In the genomic region with DNA sequence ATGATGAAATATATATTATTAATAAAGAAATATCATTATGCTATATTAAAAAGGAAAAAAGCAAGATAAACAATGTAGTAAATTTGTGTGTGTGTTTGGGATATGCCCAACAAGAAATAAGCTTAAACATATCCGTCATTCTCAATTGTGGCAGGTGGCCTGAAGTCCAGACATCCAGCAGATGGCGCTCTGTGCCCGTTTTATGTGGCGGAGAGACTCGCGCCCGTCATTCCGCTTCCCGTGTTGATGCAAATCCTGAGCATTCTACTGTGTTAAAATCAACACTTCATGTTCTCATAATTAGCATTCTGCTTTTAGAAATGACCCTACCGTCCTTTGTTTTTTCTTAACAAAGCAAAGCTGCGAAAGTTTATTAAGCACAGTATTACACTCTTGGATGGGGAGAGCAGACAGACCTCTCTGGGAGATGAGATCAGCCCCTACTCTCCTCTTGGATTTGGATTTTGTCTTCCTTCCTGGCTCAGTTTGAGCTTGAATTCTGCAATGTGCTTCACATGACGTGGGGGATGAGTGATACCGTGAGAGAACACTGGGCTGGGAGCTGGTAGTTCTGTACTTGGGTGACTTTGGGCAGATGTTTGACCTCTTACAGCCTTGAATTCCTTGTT, we compare ENCODE assay signal across 8 cellular contexts.
A peak's percentile ranks its signal among the peaks of the same experiment; 100 is the strongest.
DNase-seq lines count a peak whose midpoint lies in the region; ATAC-seq and TF ChIP-seq lines count a peak whose summit lies in the region.

No MANE protein-coding gene starts in this region.

- H3K9ac ChIP-seq in OCI-LY3 (ENCODE audit: low read length) = 0 out of 2 replicates have a peak overlapping the region, but pooled peaks have one; percentile 24
- no peak overlapping the region for H3K9ac ChIP-seq in neural progenitor cell

- H3K36me3 ChIP-seq in DOHH2 (ENCODE audit: control insufficient read depth, low read length) (no peaks in the 10 kb centered on the region), OCI-LY3 (replicated peaks; ENCODE audit: low read depth, low read length) (no peaks in the 10 kb centered on the region), neural progenitor cell (no peaks in the 10 kb centered on the region)

- no peaks in the 10 kb centered on the region for H3K9me2 ChIP-seq in DOHH2 (replicated peaks; ENCODE audit: control insufficient read depth, low read length)

- DNase-seq in HuH-7 (ENCODE audit: low spot score) (peak; percentile 41), fibroblast of peridontal ligament (ENCODE audit: extremely low read depth) (peak; percentile 73), neural progenitor cell (ENCODE audit: low spot score) (peak; percentile 91), superior temporal gyrus (ENCODE audit: extremely low spot score) (peak; percentile 95)
- DNase-seq in activated T-cell treated with anti-CD3 and anti-CD28 coated beads, Interleukin-2, amount 50 U/mL, for 4 hours = peak; percentile 63

- H2AFZ ChIP-seq in OCI-LY3 (ENCODE audit: low read depth, low read length) = peak overlapping the region; percentile 97
- H2AFZ ChIP-seq in neural progenitor cell (replicated peaks) = peak overlapping the region; percentile 97

- H3K27me3 Mint-ChIP-seq in activated T-cell treated with anti-CD3 and anti-CD28 coated beads, Interleukin-2, amount 50 U/mL, for 4 hours (ENCODE audit: low read depth) = peaks cover 29% of the 10 kb centered on the region
- H3K27me3 Mint-ChIP-seq in neural progenitor cell (ENCODE audit: insufficient read depth, low read depth) = peaks cover 2% of the 10 kb centered on the region

- peak; percentile 98 for ATAC-seq in GM21619 (IDR thresholded peaks at IDR 0.05; ENCODE audit: unreplicated experiment)
- ATAC-seq in activated T-cell treated with anti-CD3 and anti-CD28 coated beads, Interleukin-2, amount 50 U/mL, for 4 hours = peak; percentile 58 to 71

- peaks cover 4% of the 10 kb centered on the region for H3K4me1 ChIP-seq in DOHH2 (ENCODE audit: control insufficient read depth, low read length)
- H3K4me1 ChIP-seq in OCI-LY3 (ENCODE audit: low read length) = 0 out of 2 replicates have a peak, but pooled peaks cover 5% of the 10 kb centered on the region
- no peaks in the 10 kb centered on the region for H3K4me1 ChIP-seq in neural progenitor cell

- H3K79me2 ChIP-seq in DOHH2 (ENCODE audit: control insufficient read depth, low read length) (no peaks in the 10 kb centered on the region), OCI-LY3 (ENCODE audit: low read length) (no peaks in the 10 kb centered on the region), neural progenitor cell (ENCODE audit: low read depth) (no peaks in the 10 kb centered on the region)

- TF ChIP-seq CTCF in DOHH2 (IDR thresholded peaks at IDR 0.05; ENCODE audit: low read depth, low read length, poor library complexity, severe bottlenecking) (peak; percentile 82), OCI-LY3 (IDR thresholded peaks at IDR 0.05; ENCODE audit: low read depth, low read length) (peak; percentile 78), neural progenitor cell (IDR thresholded peaks at IDR 0.05) (peak; percentile 94)

- H3F3A ChIP-seq in DOHH2 (ENCODE audit: control insufficient read depth, insufficient read depth) (no peaks in the 10 kb centered on the region), neural progenitor cell (ENCODE audit: low read depth) (no peaks in the 10 kb centered on the region)

- no peaks in the 10 kb centered on the region for H3K36me3 Mint-ChIP-seq in activated T-cell treated with anti-CD3 and anti-CD28 coated beads, Interleukin-2, amount 50 U/mL, for 4 hours (ENCODE audit: insufficient read depth)
- no peaks in the 10 kb centered on the region for H3K36me3 Mint-ChIP-seq in neural progenitor cell

- peaks cover 5% of the 10 kb centered on the region for H3K4me1 Mint-ChIP-seq in activated T-cell treated with anti-CD3 and anti-CD28 coated beads, Interleukin-2, amount 50 U/mL, for 4 hours (ENCODE audit: low read depth)
- H3K4me1 Mint-ChIP-seq in neural progenitor cell = no peaks in the 10 kb centered on the region

- H3K27ac ChIP-seq in DOHH2 (ENCODE audit: low read depth, low read length) (no peak overlapping the region), OCI-LY3 (ENCODE audit: low read length) (no peak overlapping the region), neural progenitor cell (no peak overlapping the region)

- H3K9me3 ChIP-seq in DOHH2 (ENCODE audit: control insufficient read depth, insufficient read depth, low read length) = no peaks in the 10 kb centered on the region
- no peaks in the 10 kb centered on the region for H3K9me3 ChIP-seq in OCI-LY3 (ENCODE audit: insufficient read depth, low read length)
- no peaks in the 10 kb centered on the region for H3K9me3 ChIP-seq in neural progenitor cell (ENCODE audit: low read depth)

- H3K9me3 Mint-ChIP-seq in activated T-cell treated with anti-CD3 and anti-CD28 coated beads, Interleukin-2, amount 50 U/mL, for 4 hours = no peaks in the 10 kb centered on the region
- no peaks in the 10 kb centered on the region for H3K9me3 Mint-ChIP-seq in neural progenitor cell

- H4K20me1 ChIP-seq in DOHH2 (ENCODE audit: control insufficient read depth, insufficient read depth, low read depth, low read length) (no peaks in the 10 kb centered on the region), OCI-LY3 (ENCODE audit: insufficient read depth, low read length) (no peaks in the 10 kb centered on the region), neural progenitor cell (ENCODE audit: low read depth) (no peaks in the 10 kb centered on the region)

- no peak overlapping the region for H3K4me3 Mint-ChIP-seq in activated T-cell treated with anti-CD3 and anti-CD28 coated beads, Interleukin-2, amount 50 U/mL, for 4 hours
- no peak overlapping the region for H3K4me3 Mint-ChIP-seq in neural progenitor cell

- H3K27ac Mint-ChIP-seq in neural progenitor cell = no peak overlapping the region

- H3K4me3 ChIP-seq in DOHH2 (ENCODE audit: low read length) (peak overlapping the region; percentile 39; the same call in 1 of the 2 replicates), OCI-LY3 (ENCODE audit: low read length) (peak overlapping the region; percentile 72), neural progenitor cell (peak overlapping the region; percentile 23)

- H3K4me2 ChIP-seq in DOHH2 (ENCODE audit: low read length) = peak overlapping the region; percentile 55
- peak overlapping the region; percentile 91 for H3K4me2 ChIP-seq in OCI-LY3 (ENCODE audit: low read length)
- H3K4me2 ChIP-seq in neural progenitor cell = peak overlapping the region; percentile 71

- H3K27me3 ChIP-seq in DOHH2 (ENCODE audit: control insufficient read depth, low read length) (peaks cover 37% of the 10 kb centered on the region), OCI-LY3 (ENCODE audit: low read depth, low read length) (no peaks in the 10 kb centered on the region), neural progenitor cell (peaks cover 34% of the 10 kb centered on the region)

Comparison
In these comparisons a context has a peak if more than half of its experiments do, and no peak if none do; other contexts are left out.
1. DNase-seq: peak in every context shown above with its lines; median percentile 95 in superior temporal gyrus; 91 in neural progenitor cell; 73 in fibroblast of peridontal ligament; 63 in activated T-cell treated with anti-CD3 and anti-CD28 coated beads, Interleukin-2, amount 50 U/mL, for 4 hours; 41 in HuH-7.